ENCODE assay signal across 8 cellular contexts in the genomic region with DNA sequence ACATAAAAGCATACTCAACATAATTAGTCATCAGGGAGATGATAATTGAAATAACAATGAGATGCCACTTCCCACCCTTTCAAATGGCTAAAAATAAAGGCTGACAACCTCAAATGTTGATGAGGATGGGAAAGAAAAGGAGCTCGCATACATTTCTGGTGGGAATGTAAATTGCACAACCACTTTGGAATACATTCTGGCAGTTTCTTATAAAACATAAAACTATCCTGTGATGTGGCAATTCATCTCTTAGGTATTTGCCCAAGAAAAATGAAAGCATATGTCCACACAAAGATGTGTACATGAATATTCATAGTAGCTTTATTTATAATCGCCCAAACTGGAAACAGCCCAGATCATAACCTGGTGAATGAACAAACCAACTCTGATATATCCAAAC. TPM values are rescaled to one million over a fixed set of nuclear protein-coding genes. Genes with fewer than 3 reads are reported as not detected.
A peak's percentile ranks its signal among the peaks of the same experiment; 100 is the strongest.
DNase-seq lines count a peak whose midpoint lies in the region; ATAC-seq lines count a peak whose summit lies in the region.

No MANE protein-coding gene starts in this region.

- no peak overlapping the region for H3K27ac ChIP-seq in iPS-20b (ENCODE audit: low read length)

- no peaks in the 10 kb centered on the region for H3K27me3 Mint-ChIP-seq in stimulated activated naive CD8-positive, alpha-beta T cell treated with anti-CD3 and anti-CD28 coated beads, Interleukin-15, Interleukin-2, amounts not matched to agents 100 ng/mL and 50 ng/mL, for 24 hours
- peaks cover 4% of the 10 kb centered on the region for H3K27me3 Mint-ChIP-seq in activated T-helper 1 cell treated with anti-CD3 and anti-CD28 coated beads, Interleukin-12 subunit alpha, Interleukin-12 subunit beta, Interleukin-2, Interleukin-4 antibody, amounts not matched to agents 30 ng/mL and 10 ng/mL and 1 ng/mL, durations not matched to agents 14 hours and 24 hours and 36 hours (ENCODE audit: insufficient read depth)

- H3K4me1 Mint-ChIP-seq in stimulated activated naive CD8-positive, alpha-beta T cell treated with anti-CD3 and anti-CD28 coated beads, Interleukin-15, Interleukin-2, amounts not matched to agents 100 ng/mL and 50 ng/mL, for 24 hours (ENCODE audit: low read depth) = peaks cover 39% of the 10 kb centered on the region
- peaks cover 41% of the 10 kb centered on the region for H3K4me1 Mint-ChIP-seq in activated T-helper 1 cell treated with anti-CD3 and anti-CD28 coated beads, Interleukin-12 subunit alpha, Interleukin-12 subunit beta, Interleukin-2, Interleukin-4 antibody, amounts not matched to agents 30 ng/mL and 10 ng/mL and 1 ng/mL, durations not matched to agents 14 hours and 24 hours and 36 hours (ENCODE audit: low read depth)

- no peak overlapping the region for H3K9ac ChIP-seq in iPS-20b (ENCODE audit: low read depth, low read length)

- no peaks in the 10 kb centered on the region for H3K9me3 ChIP-seq in iPS-20b (ENCODE audit: insufficient read depth, low read depth, low read length)

- H3K27me3 ChIP-seq in iPS-20b (ENCODE audit: insufficient read depth, low read length) = no peaks in the 10 kb centered on the region

- intact Hi-C loops in activated T-helper 1 cell treated with anti-CD3 and anti-CD28 coated beads, Interleukin-12 subunit alpha, Interleukin-12 subunit beta, Interleukin-2, Interleukin-4 antibody, amounts not matched to agents 30 ng/mL and 10 ng/mL and 1 ng/mL, durations not matched to agents 14 hours and 24 hours and 36 hours (cut with micrococcal nuclease) = loop anchor here (1.0 kb wide), 1 partner anchor 392 kb away; no protein-coding TSS in a partner anchor

- H3K9me3 Mint-ChIP-seq in stimulated activated naive CD8-positive, alpha-beta T cell treated with anti-CD3 and anti-CD28 coated beads, Interleukin-15, Interleukin-2, amounts not matched to agents 100 ng/mL and 50 ng/mL, for 24 hours = no peaks in the 10 kb centered on the region
- no peaks in the 10 kb centered on the region for H3K9me3 Mint-ChIP-seq in activated T-helper 1 cell treated with anti-CD3 and anti-CD28 coated beads, Interleukin-12 subunit alpha, Interleukin-12 subunit beta, Interleukin-2, Interleukin-4 antibody, amounts not matched to agents 30 ng/mL and 10 ng/mL and 1 ng/mL, durations not matched to agents 14 hours and 24 hours and 36 hours

- H3K4me1 ChIP-seq in iPS-20b (ENCODE audit: insufficient read depth, low read length) = peaks cover 6% of the 10 kb centered on the region; the same call in 1 of the 2 replicates

- ATAC-seq in stimulated activated naive CD8-positive, alpha-beta T cell treated with anti-CD3 and anti-CD28 coated beads, Interleukin-15, Interleukin-2, amounts not matched to agents 100 U/mL and 50 U/mL, for 24 hours = no peak
- ATAC-seq in HG02763 (IDR thresholded peaks at IDR 0.05; ENCODE audit: unreplicated experiment) (no peak), GM21381 (IDR thresholded peaks at IDR 0.05; ENCODE audit: unreplicated experiment) (no peak)

- H3K4me3 Mint-ChIP-seq in stimulated activated naive CD8-positive, alpha-beta T cell treated with anti-CD3 and anti-CD28 coated beads, Interleukin-15, Interleukin-2, amounts not matched to agents 100 ng/mL and 50 ng/mL, for 24 hours = peak overlapping the region; percentile 87
- H3K4me3 Mint-ChIP-seq in activated T-helper 1 cell treated with anti-CD3 and anti-CD28 coated beads, Interleukin-12 subunit alpha, Interleukin-12 subunit beta, Interleukin-2, Interleukin-4 antibody, amounts not matched to agents 30 ng/mL and 10 ng/mL and 1 ng/mL, durations not matched to agents 14 hours and 24 hours and 36 hours = peak overlapping the region; percentile 84

- peak overlapping the region; percentile 73 for H3K4me3 ChIP-seq in iPS-20b (ENCODE audit: low read length)

- H3K27ac Mint-ChIP-seq in stimulated activated naive CD8-positive, alpha-beta T cell treated with anti-CD3 and anti-CD28 coated beads, Interleukin-15, Interleukin-2, amounts not matched to agents 100 ng/mL and 50 ng/mL, for 24 hours = no peak overlapping the region
- peak overlapping the region; percentile 61 for H3K27ac Mint-ChIP-seq in activated T-helper 1 cell treated with anti-CD3 and anti-CD28 coated beads, Interleukin-12 subunit alpha, Interleukin-12 subunit beta, Interleukin-2, Interleukin-4 antibody, amounts not matched to agents 30 ng/mL and 10 ng/mL and 1 ng/mL, durations not matched to agents 14 hours and 24 hours and 36 hours

- H3K36me3 Mint-ChIP-seq in stimulated activated naive CD8-positive, alpha-beta T cell treated with anti-CD3 and anti-CD28 coated beads, Interleukin-15, Interleukin-2, amounts not matched to agents 100 ng/mL and 50 ng/mL, for 24 hours (ENCODE audit: low read depth) = peaks cover 12% of the 10 kb centered on the region
- H3K36me3 Mint-ChIP-seq in activated T-helper 1 cell treated with anti-CD3 and anti-CD28 coated beads, Interleukin-12 subunit alpha, Interleukin-12 subunit beta, Interleukin-2, Interleukin-4 antibody, amounts not matched to agents 30 ng/mL and 10 ng/mL and 1 ng/mL, durations not matched to agents 14 hours and 24 hours and 36 hours (ENCODE audit: low read depth) = peaks cover 14% of the 10 kb centered on the region

- no peak for DNase-seq in stimulated activated naive CD8-positive, alpha-beta T cell treated with anti-CD3 and anti-CD28 coated beads, Interleukin-15, Interleukin-2, amounts not matched to agents 100 U/mL and 50 U/mL, for 24 hours
- no peak for DNase-seq in activated T-helper 1 cell treated with anti-CD3 and anti-CD28 coated beads, Interleukin-12 subunit alpha, Interleukin-12 subunit beta, Interleukin-2, Interleukin-4 antibody, amounts not matched to agents 30 ng/mL and 10 ng/mL and 1 ng/mL, durations not matched to agents 14 hours and 24 hours and 36 hours (ENCODE audit: low spot score)
- DNase-seq in epidermal melanocyte (ENCODE audit: insufficient read length, low spot score) (no peak), AG08395 (ENCODE audit: low spot score) (no peak)

- peaks cover 18% of the 10 kb centered on the region for H3K36me3 ChIP-seq in iPS-20b (ENCODE audit: insufficient read depth, low read depth, low read length)

RNA-seq across cellular contexts. Expression of a gene that starts 0.7 kb away (rescaled TPM):
- total RNA-seq in activated T-helper 1 cell treated with anti-CD3 and anti-CD28 coated beads, Interleukin-12 subunit alpha, Interleukin-12 subunit beta, Interleukin-2, Interleukin-4 antibody, amounts not matched to agents 30 ng/mL and 10 ng/mL and 1 ng/mL, durations not matched to agents 14 hours and 24 hours and 36 hours = 22.1 and 22.5 TPM in 2 replicates

RNA-seq across cellular contexts. Expression of a gene that starts 11.7 kb away (rescaled TPM):
- total RNA-seq in activated T-helper 1 cell treated with anti-CD3 and anti-CD28 coated beads, Interleukin-12 subunit alpha, Interleukin-12 subunit beta, Interleukin-2, Interleukin-4 antibody, amounts not matched to agents 30 ng/mL and 10 ng/mL and 1 ng/mL, durations not matched to agents 14 hours and 24 hours and 36 hours = not detected in 2 replicates
